Comparison of ENCODE assay signal across 8 cellular contexts in genomic region chr1:66271216-66271903, GRCh38.
DNase-seq lines count a peak whose midpoint lies in the region; ATAC-seq and TF ChIP-seq lines count a peak whose summit lies in the region.

No MANE protein-coding gene starts in this region.

- no peaks in the 10 kb centered on the region for H3K27me3 ChIP-seq in layer of hippocampus (ENCODE audit: control insufficient read depth, insufficient read depth, low read length)

- peak; percentile 20 for DNase-seq in CD1c-positive myeloid dendritic cell (ENCODE audit: extremely low spot score)
- peak; percentile 54 for DNase-seq in SK-N-DZ (ENCODE audit: low spot score)
- no peak for DNase-seq in chondrocyte (ENCODE audit: low spot score)
- peak; percentile 73 for DNase-seq in stimulated activated CD4-positive, alpha-beta T cell treated with anti-CD3 and anti-CD28 coated beads, Interleukin-15, amount 100 ng/mL, for 24 hours
- DNase-seq in activated CD4-positive, CD25-positive, alpha-beta regulatory T cell treated with anti-CD3 and anti-CD28 coated beads, Interleukin-2, amount 50 U/mL, for 72 hours: no peak

- peaks cover 22% of the 10 kb centered on the region for H3K4me1 Mint-ChIP-seq in chondrocyte (ENCODE audit: low read depth)

- peak overlapping the region; percentile 81 for H3K27ac ChIP-seq in layer of hippocampus (ENCODE audit: low read depth, low read length)

- H3K4me3 Mint-ChIP-seq in chondrocyte (ENCODE audit: unreplicated experiment): peak overlapping the region; percentile 57

- H3K27me3 Mint-ChIP-seq in chondrocyte (ENCODE audit: low read depth): no peaks in the 10 kb centered on the region

- no peak for TF ChIP-seq CTCF in chondrocyte (IDR thresholded peaks at IDR 0.05)

- H3K27ac Mint-ChIP-seq in chondrocyte (ENCODE audit: unreplicated experiment): peak overlapping the region; percentile 86

- ATAC-seq in HG03565 (IDR thresholded peaks at IDR 0.05; ENCODE audit: unreplicated experiment) (peak; percentile 38), GM19455 (IDR thresholded peaks at IDR 0.05; ENCODE audit: unreplicated experiment) (no peak)

- no peaks in the 10 kb centered on the region for H3K36me3 Mint-ChIP-seq in chondrocyte (ENCODE audit: low read depth)

- H3K9me3 Mint-ChIP-seq in chondrocyte (ENCODE audit: low read depth): no peaks in the 10 kb centered on the region

Comparison
In these comparisons a context has a peak if more than half of its experiments do, and no peak if none do; other contexts are left out.
1. DNase-seq: peak in CD1c-positive myeloid dendritic cell (single experiment), SK-N-DZ (single experiment) and stimulated activated CD4-positive, alpha-beta T cell treated with anti-CD3 and anti-CD28 coated beads, Interleukin-15, amount 100 ng/mL, for 24 hours (single experiment); none in chondrocyte (single experiment) and activated CD4-positive, CD25-positive, alpha-beta regulatory T cell treated with anti-CD3 and anti-CD28 coated beads, Interleukin-2, amount 50 U/mL, for 72 hours (single experiment).